In genomic region chr3:149330609-149331008, GRCh38 we compare ENCODE assay signal across 14 cellular contexts. TPM values are rescaled to one million over a fixed set of nuclear protein-coding genes. Genes with fewer than 3 reads are reported as not detected.
DNase-seq lines count a peak whose midpoint lies in the region; ATAC-seq, FAIRE-seq and TF ChIP-seq lines count a peak whose summit lies in the region.
"Had no signal": no experiment of that assay in that cellular context is flagged by ENCODE, and none has a peak within 500 bp of the region (broad histone marks: within the 10 kb centered on the region; RNA-seq: fewer than 3 reads in every experiment).

No MANE protein-coding gene starts in this region.

- H3K9ac ChIP-seq in keratinocyte (ENCODE audit: control insufficient read depth, extremely low read depth, insufficient read depth, low read length): no peak overlapping the region
- H3K9ac ChIP-seq: BLaER1 had no signal

- CTCF ChIA-PET in Panc1 (lab: Charles Lee): no interaction called here

- intact Hi-C loops in Panc1 (cut with micrococcal nuclease; ENCODE audit: unreplicated experiment): loop anchor here (5.0 kb wide), 3 partner anchors 37 to 373 kb away; no protein-coding TSS in a partner anchor

- ATAC-seq in Panc1 (no peak), HG03095 (IDR thresholded peaks at IDR 0.05; ENCODE audit: unreplicated experiment) (no peak), GM21381 (IDR thresholded peaks at IDR 0.05; ENCODE audit: unreplicated experiment) (no peak)

- H3K4me3 ChIP-seq in Panc1 (ENCODE audit: low read depth in 2 of 2, low read length in 2 of 2) (no peak overlapping the region), keratinocyte (ENCODE audit: control insufficient read depth in 2 of 3, extremely low read depth in 1 of 3, insufficient read depth in 2 of 3, low read depth in 1 of 3, low read length in 3 of 3) (no peak overlapping the region)
- H3K4me3 ChIP-seq: BLaER1, HAP-1, stomach, vagina had no signal

- H3K27me3 ChIP-seq in Panc1 (ENCODE audit: control insufficient read depth, insufficient read depth, low read length): no peaks in the 10 kb centered on the region
- no peaks in the 10 kb centered on the region for H3K27me3 ChIP-seq in keratinocyte (ENCODE audit: control insufficient read depth, extremely low read depth, insufficient read depth, low read length)
- H3K27me3 ChIP-seq: BLaER1, stomach, vagina had no signal

- H2AFZ ChIP-seq in keratinocyte (ENCODE audit: control insufficient read depth, low read length): no peak overlapping the region

- in situ Hi-C loops in Panc1 (cut with HindIII; ENCODE audit: low pct_unique_long_range_greater_than_20kb, low sequenced_read_pairs): no loop called here

- H3K9me1 ChIP-seq in keratinocyte (ENCODE audit: control insufficient read depth, extremely low read depth, insufficient read depth, low read length): no peaks in the 10 kb centered on the region

- H3K9me3 ChIP-seq in Panc1 (ENCODE audit: control insufficient read depth, insufficient read depth, low read depth, low read length): peaks cover 4% of the 10 kb centered on the region; the same call in 1 of the 2 replicates
- H3K9me3 ChIP-seq in keratinocyte (ENCODE audit: control insufficient read depth, low read depth, low read length): no peaks in the 10 kb centered on the region
- H3K9me3 ChIP-seq: BLaER1, HAP-1, stomach, vagina had no signal

- H3K27ac ChIP-seq in Panc1 (ENCODE audit: low read length) (peak overlapping the region; percentile 100), keratinocyte (ENCODE audit: control insufficient read depth, insufficient read depth, low read length) (no peak overlapping the region)
- H3K27ac ChIP-seq: BLaER1, stomach, vagina had no signal

- POLR2A ChIA-PET in Panc1 (lab: Charles Lee): interaction anchor here (0.6 kb wide), 1 partner anchor 371 kb away, joined by 3 read pairs; no protein-coding TSS in a partner anchor

- DNase-seq in EL (peak; percentile 47), NCI-H1092 (lab: John Stamatoyannopoulos, UW) (peak; percentile 83), Panc1 (ENCODE audit: low read depth, low spot score) (no peak), keratinocyte (ENCODE audit: low read depth, low spot score) (no peak)
- no peak for DNase-seq in stimulated activated naive CD4-positive, alpha-beta T cell treated with Interleukin-2 at 50 U/mL for 16 hours (lab: John Stamatoyannopoulos, UW)
- DNase-seq: activated CD4-positive, alpha-beta memory T cell treated with anti-CD3 and anti-CD28 coated beads for 36 hours; cerebellar nuclear complex; stomach had no signal

- peak; percentile 56 for FAIRE-seq in keratinocyte (lab: Jason Lieb, UNC)

- H3K4me2 ChIP-seq in keratinocyte (ENCODE audit: control insufficient read depth, extremely low read depth, insufficient read depth, low read depth, low read length): no peak overlapping the region
- H3K4me2 ChIP-seq: BLaER1 had no signal

- peaks cover 45% of the 10 kb centered on the region for H3K4me1 ChIP-seq in Panc1 (ENCODE audit: control insufficient read depth, insufficient read depth, low read length)
- no peaks in the 10 kb centered on the region for H3K4me1 ChIP-seq in keratinocyte (ENCODE audit: control insufficient read depth, extremely low read depth, insufficient read depth, low read length)
- H3K4me1 ChIP-seq: BLaER1, vagina had no signal

- no peaks in the 10 kb centered on the region for H4K20me1 ChIP-seq in keratinocyte (ENCODE audit: control insufficient read depth, extremely low read depth, insufficient read depth, low read length)
- H4K20me1 ChIP-seq: BLaER1 had no signal

- dilution Hi-C loops in keratinocyte (cut with MboI; ENCODE audit: extremely low pct_ligation_motif_present, low sequenced_read_pairs): no loop called here

- BruUV-seq in Panc1 (replicated peaks; lab: Mats Ljungman, UMichigan): no TSS peak

- no peaks in the 10 kb centered on the region for H3K79me2 ChIP-seq in keratinocyte (ENCODE audit: control insufficient read depth, insufficient read depth, low read length)

- TF ChIP-seq CTCF in Panc1 (IDR thresholded peaks at IDR 0.05) (no peak), keratinocyte (optimal IDR thresholded peaks at IDR 0.05 in 1 of 3, IDR thresholded peaks at IDR 0.05 in 1 of 3, conservative IDR thresholded peaks at IDR 0.05 in 1 of 3; ENCODE audit: extremely low read depth in 1 of 3, insufficient read depth in 2 of 3, low read length in 3 of 3) (no peak)

- H3K36me3 ChIP-seq in Panc1 (ENCODE audit: control insufficient read depth, insufficient read depth, low read length) (peaks cover 6% of the 10 kb centered on the region; the same call in 1 of the 2 replicates), keratinocyte (ENCODE audit: control insufficient read depth in 2 of 2, extremely low read depth in 1 of 2, insufficient read depth in 2 of 2, low read length in 2 of 2) (no peaks in the 10 kb centered on the region)
- H3K36me3 ChIP-seq: BLaER1, HAP-1, stomach, vagina had no signal

RNA-seq across cellular contexts. Expression of gene TM4SF18, which starts 2.8 kb away (rescaled TPM):
- 54.5 TPM for total RNA-seq in Panc1 (2021; ENCODE audit: unreplicated experiment)
- polyA plus RNA-seq in Panc1 (2012; ENCODE audit: insufficient read length): 34.5 TPM
- not detected in 3 replicates for polyA plus RNA-seq in keratinocyte
- not detected for polyA plus RNA-seq in keratinocyte (2011; ENCODE audit: low read depth)
- not detected in 2 replicates for polyA plus RNA-seq in keratinocyte (2011; cell fraction: cytosol; rRNA removed)
- not detected in 2 replicates for polyA plus RNA-seq in keratinocyte (2011; cell fraction: nucleus; rRNA removed)
- not detected in 2 replicates for polyA plus RNA-seq in keratinocyte (2012; ENCODE audit: low replicate concordance)
- not detected in 3 replicates for polyA minus RNA-seq in keratinocyte
- polyA minus RNA-seq in keratinocyte (2011; cell fraction: cytosol; rRNA and poly(A)+ RNA removed): not detected
- polyA minus RNA-seq in keratinocyte (2011; cell fraction: nucleus; rRNA and poly(A)+ RNA removed): not detected in 2 replicates
- total RNA-seq: activated CD4-positive, alpha-beta memory T cell treated with anti-CD3 and anti-CD28 coated beads for 36 hours; kidney epithelial cell had no signal

RNA-seq across cellular contexts. Expression of gene TM4SF1, which starts 46.8 kb away (rescaled TPM):
- total RNA-seq in Panc1 (2021; ENCODE audit: unreplicated experiment): 1,063 TPM
- 1,714 TPM for polyA plus RNA-seq in Panc1 (2012; ENCODE audit: insufficient read length)
- 274 to 375 TPM (median 323 TPM) in 3 replicates for polyA plus RNA-seq in keratinocyte
- 264 TPM for polyA plus RNA-seq in keratinocyte (2011; ENCODE audit: low read depth)
- polyA plus RNA-seq in keratinocyte (2011; cell fraction: cytosol; rRNA removed): 180 and 240 TPM in 2 replicates
- 579 and 691 TPM in 2 replicates for polyA plus RNA-seq in keratinocyte (2011; cell fraction: nucleus; rRNA removed)
- polyA plus RNA-seq in keratinocyte (2012; ENCODE audit: low replicate concordance): 183 and 204 TPM in 2 replicates
- 72.1 to 465 TPM (median 388 TPM) in 3 replicates for polyA minus RNA-seq in keratinocyte
- 143 TPM for polyA minus RNA-seq in keratinocyte (2011; cell fraction: cytosol; rRNA and poly(A)+ RNA removed)
- polyA minus RNA-seq in keratinocyte (2011; cell fraction: nucleus; rRNA and poly(A)+ RNA removed): 351 and 501 TPM in 2 replicates

Comparison
In these comparisons a context has a peak if more than half of its experiments do, and no peak if none do; other contexts are left out.
1. DNase-seq: peak in EL (single experiment) and NCI-H1092 (single experiment); none in Panc1 (single experiment), keratinocyte (single experiment) and stimulated activated naive CD4-positive, alpha-beta T cell treated with Interleukin-2 at 50 U/mL for 16 hours (single experiment).